8 cellular contexts compared by ENCODE assay signal in the genomic region with DNA sequence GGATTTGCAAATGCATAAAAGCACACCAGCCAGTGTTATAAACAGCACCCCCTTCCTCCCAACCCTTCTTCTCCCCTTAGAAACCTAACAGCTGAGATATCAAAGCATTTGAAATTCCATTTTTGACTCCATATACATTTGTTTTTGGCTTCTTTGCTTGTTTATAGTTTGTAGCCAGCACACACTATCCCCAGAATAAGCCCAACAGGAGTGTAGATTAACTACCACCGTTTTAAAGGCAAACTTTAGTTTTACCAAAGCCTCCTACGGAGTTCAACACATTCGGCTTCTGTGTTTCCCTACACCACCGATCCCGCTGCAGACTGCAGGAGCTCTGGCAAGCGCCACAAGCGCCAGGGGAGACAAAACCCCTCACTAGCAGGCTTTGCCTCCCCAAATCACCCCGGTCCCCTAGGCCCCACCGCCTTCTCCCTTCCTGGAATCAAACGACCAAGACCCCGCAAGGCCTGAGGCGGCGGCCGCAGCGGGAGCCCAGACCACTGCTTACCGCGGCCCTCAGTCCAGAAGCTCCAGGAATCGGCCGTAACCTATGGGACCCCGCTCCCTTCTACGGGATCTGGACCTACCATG. TPM values are rescaled to one million over a fixed set of nuclear protein-coding genes. Genes with fewer than 3 reads are reported as not detected.
DNase-seq lines count a peak whose midpoint lies in the region; ATAC-seq, FAIRE-seq and TF ChIP-seq lines count a peak whose summit lies in the region.

No MANE protein-coding gene starts in this region.

- H3K4me3 ChIP-seq in A549, result peak overlapping the region; percentile 97
- H3K4me3 ChIP-seq in fibroblast of villous mesenchyme (ENCODE audit: low read depth, low read length), result peak overlapping the region; percentile 98
- H3K4me3 ChIP-seq in rectal smooth muscle tissue (ENCODE audit: low read length), result peak overlapping the region; percentile 82

- ATAC-seq in A549, result no peak; a peak in 2 of 6 replicates
- ATAC-seq in GM18867 (IDR thresholded peaks at IDR 0.05; ENCODE audit: unreplicated experiment), result peak; percentile 9
- peak; percentile 9 for ATAC-seq in HG03439 (IDR thresholded peaks at IDR 0.05; ENCODE audit: unreplicated experiment)

- H3K27me3 ChIP-seq in rectal smooth muscle tissue (ENCODE audit: control insufficient read depth, insufficient read depth, low read length), result no peaks in the 10 kb centered on the region

- no peak for FAIRE-seq in A549 (lab: Jason Lieb, UNC)

- H3K4me1 ChIP-seq in A549, result peaks cover 11% of the 10 kb centered on the region; the same call in 2 of the 3 replicates
- H3K4me1 ChIP-seq in rectal smooth muscle tissue (ENCODE audit: control insufficient read depth, insufficient read depth, low read length), result peaks cover 15% of the 10 kb centered on the region

- CTCF ChIA-PET in A549 (lab: Yijun Ruan, JAX), result interaction anchor here (2.1 kb wide), 1 partner anchor 35 kb away, joined by 5 read pairs; no protein-coding TSS in a partner anchor

- TF ChIP-seq RAD21 in A549 (conservative IDR thresholded peaks at IDR 0.05 in 1 of 2, IDR thresholded peaks at IDR 0.05 in 1 of 2), result no peak

- H3K9ac ChIP-seq in rectal smooth muscle tissue (ENCODE audit: low read length), result peak overlapping the region; percentile 94

- TF ChIP-seq CTCF in A549 (IDR thresholded peaks at IDR 0.05), result no peak
- no peak for TF ChIP-seq CTCF in fibroblast of villous mesenchyme (IDR thresholded peaks at IDR 0.05; ENCODE audit: insufficient read depth, low read depth, low read length)

- H3K36me3 ChIP-seq in rectal smooth muscle tissue (ENCODE audit: control insufficient read depth, insufficient read depth, low read length), result no peaks in the 10 kb centered on the region

- no peak for TF ChIP-seq EP300 in A549 (IDR thresholded peaks at IDR 0.05)

- no peak for TF ChIP-seq POLR2A in A549 (IDR thresholded peaks at IDR 0.05; ENCODE audit: low read length)

- peak overlapping the region; percentile 81 for H3K4me2 ChIP-seq in A549

- H3K27ac ChIP-seq in A549, result peak overlapping the region; percentile 88 to 97
- peak overlapping the region; percentile 86 for H3K27ac ChIP-seq in rectal smooth muscle tissue (ENCODE audit: low read depth, low read length)

- WGBS in A549 (ENCODE audit: missing lambda C conversion rate), result 2% methylated on average over 9 of the region's 21 CpGs

- DNase-seq in A549 (ENCODE audit: low read depth in 1 of 2, low spot score in 1 of 2) (no peak), fibroblast of villous mesenchyme (ENCODE audit: low read depth) (peak; percentile 16), H4 (ENCODE audit: low spot score) (no peak), SK-N-DZ (ENCODE audit: low spot score) (no peak)
- DNase-seq in activated CD4-positive, alpha-beta T cell treated with anti-CD3 and anti-CD28 coated beads, Interleukin-2, amount 50 U/mL, for 4 hours, result peak; percentile 6 to 18

- no peaks in the 10 kb centered on the region for H3K9me3 ChIP-seq in A549

- POLR2A ChIA-PET in A549 (lab: Yijun Ruan, JAX), result interaction anchor here (1.2 to 1.7 kb wide), 2 partner anchors 10 to 28 kb away, joined by 5 to 7 read pairs; no protein-coding TSS in a partner anchor

TF ChIP-seq in A549, 52 proteins besides CTCF, POLR2A, EP300 and RAD21:
- TF ChIP-seq KDM5A (IDR thresholded peaks at IDR 0.05) (peak; percentile 52; the same call in 1 of the 2 replicates), REST (IDR thresholded peaks at IDR 0.05) (no peak), HOXB13 (CRISPR knock-in tag; IDR thresholded peaks at IDR 0.05; ENCODE audit: low read depth) (no peak), ESRRA (IDR thresholded peaks at IDR 0.05; ENCODE audit: borderline replicate concordance, low read length) (no peak), PHF8 (IDR thresholded peaks at IDR 0.05; ENCODE audit: borderline replicate concordance, low read depth) (peak; percentile 82), RNF2 (IDR thresholded peaks at IDR 0.05; ENCODE audit: borderline replicate concordance, low read depth) (no peak), RARB (CRISPR knock-in tag; IDR thresholded peaks at IDR 0.05) (no peak)

RNA-seq across cellular contexts. Expression of gene COPB2, which starts 0.4 kb away (rescaled TPM):
- polyA plus RNA-seq in A549 (2011; rRNA removed) (107 and 124 TPM in 2 replicates), A549 (2017; fragmentation: RNase III; extraction: RNeasy Plus Mini Kit Qiagen cat#74134 plus additional on column Dnase treatment) (100 to 112 TPM (median 109 TPM) in 3 replicates)
- 28.1 and 31.0 TPM in 2 replicates for polyA plus RNA-seq in A549 (2012; cell fraction: cytosol; rRNA removed)
- polyA plus RNA-seq in A549 (2012; cell fraction: nucleus; rRNA removed), result 18.3 and 31.8 TPM in 2 replicates
- 83.8 and 84.8 TPM in 2 replicates for polyA minus RNA-seq in A549 (2011; rRNA and poly(A)+ RNA removed)
- 217 and 314 TPM in 2 replicates for total RNA-seq in fibroblast of villous mesenchyme
- total RNA-seq in H4 (2014; rRNA removed; shearing (Covaris generic)), result 246 and 249 TPM in 2 replicates
- 69.3 and 80.8 TPM in 2 replicates for polyA plus RNA-seq in SK-N-DZ (2014; cell fraction: cytosol; rRNA removed)
- 44.1 and 49.7 TPM in 2 replicates for polyA plus RNA-seq in SK-N-DZ (2014; cell fraction: nucleus; rRNA removed)

RNA-seq across cellular contexts. Expression of gene MRPS22, which starts 45.2 kb away (rescaled TPM):
- polyA plus RNA-seq in A549 (2011; rRNA removed), result 37.2 and 57.3 TPM in 2 replicates
- polyA plus RNA-seq in A549 (2012; cell fraction: cytosol; rRNA removed), result 27.7 and 32.9 TPM in 2 replicates
- 21.5 and 22.4 TPM in 2 replicates for polyA plus RNA-seq in A549 (2012; cell fraction: nucleus; rRNA removed)
- 47.3 to 56.4 TPM (median 49.6 TPM) in 3 replicates for polyA plus RNA-seq in A549 (2017; fragmentation: RNase III; extraction: RNeasy Plus Mini Kit Qiagen cat#74134 plus additional on column Dnase treatment)
- polyA minus RNA-seq in A549 (2011; rRNA and poly(A)+ RNA removed), result 8.5 and 9.2 TPM in 2 replicates
- total RNA-seq in fibroblast of villous mesenchyme, result 89.8 and 98.2 TPM in 2 replicates
- 105 and 109 TPM in 2 replicates for total RNA-seq in H4 (2014; rRNA removed; shearing (Covaris generic))
- polyA plus RNA-seq in SK-N-DZ (2014; cell fraction: cytosol; rRNA removed), result 86.4 and 106 TPM in 2 replicates
- polyA plus RNA-seq in SK-N-DZ (2014; cell fraction: nucleus; rRNA removed), result 51.3 and 57.5 TPM in 2 replicates

Comparison
In these comparisons a context has a peak if more than half of its experiments do, and no peak if none do; other contexts are left out.
1. ATAC-seq: peak in GM18867 (single experiment) and HG03439 (single experiment); none in A549 (0 of 2).
2. DNase-seq: peak in activated CD4-positive, alpha-beta T cell treated with anti-CD3 and anti-CD28 coated beads, Interleukin-2, amount 50 U/mL, for 4 hours (2 of 2) and fibroblast of villous mesenchyme (single experiment); none in A549 (0 of 2), H4 (single experiment) and SK-N-DZ (single experiment).
3. Peak in every context shown above with its lines, with median percentiles within 50 percentile points of each other: H3K4me3 ChIP-seq.